ENCODE assay signal across 8 cellular contexts in the genomic region with DNA sequence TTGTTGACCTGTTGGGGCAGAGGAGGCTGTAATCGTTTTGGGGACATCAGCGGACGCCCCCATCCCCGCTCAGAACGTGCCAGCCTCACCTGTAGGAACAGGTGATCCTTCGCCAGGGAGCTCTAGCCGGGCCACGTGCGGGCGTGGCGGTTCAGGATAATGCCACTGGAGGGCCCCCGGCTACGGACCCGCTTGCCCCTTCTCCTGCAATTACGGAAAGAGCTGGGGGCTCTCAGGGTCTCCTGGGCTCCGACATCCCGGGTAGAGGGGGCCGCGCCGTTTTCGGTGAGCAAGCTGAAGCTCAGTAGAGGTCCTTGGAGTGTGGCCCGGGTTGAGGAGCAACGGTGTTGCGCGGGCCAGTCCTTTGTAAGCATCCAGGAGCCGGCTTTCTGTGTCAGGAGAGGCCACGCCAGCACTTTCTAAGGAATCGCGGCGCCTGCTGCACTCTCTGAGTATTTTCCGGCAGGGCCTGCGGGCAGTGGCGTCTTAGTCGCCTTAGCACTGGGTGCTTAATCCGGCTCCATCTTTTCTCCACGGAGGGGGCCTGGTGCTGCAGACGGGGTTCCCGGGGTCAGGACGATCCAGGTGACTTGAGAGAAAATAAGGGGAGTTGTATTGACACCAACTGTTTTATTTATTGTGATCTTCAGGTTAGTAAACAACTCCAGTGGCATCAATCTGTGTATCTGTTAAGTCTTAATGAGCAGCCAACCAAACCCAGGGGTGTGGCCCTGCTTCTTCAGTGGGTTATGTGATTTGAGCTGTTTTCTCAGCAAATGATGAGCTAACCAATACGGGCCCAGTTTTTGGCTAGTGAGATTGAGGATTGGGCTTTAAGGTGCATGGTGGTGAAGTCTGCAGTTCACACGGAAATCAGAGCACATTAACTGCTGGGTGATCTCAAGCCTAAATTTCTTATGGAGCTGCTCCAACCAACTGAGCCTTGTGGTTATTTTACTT. TPM values are rescaled to one million over a fixed set of nuclear protein-coding genes. Genes with fewer than 3 reads are reported as not detected.
DNase-seq lines count a peak whose midpoint lies in the region; ATAC-seq and TF ChIP-seq lines count a peak whose summit lies in the region.

No MANE protein-coding gene starts in this region.

- H3K9ac ChIP-seq in OCI-LY1 (ENCODE audit: low read length) (peak overlapping the region; percentile 62), smooth muscle cell (ENCODE audit: low read depth) (no peak overlapping the region)

- H3K27ac ChIP-seq in OCI-LY1 (ENCODE audit: low read depth, low read length, poor library complexity, severe bottlenecking): peak overlapping the region; percentile 73
- no peak overlapping the region for H3K27ac ChIP-seq in caudate nucleus (ENCODE audit: low read depth, low read length)
- no peak overlapping the region for H3K27ac ChIP-seq in smooth muscle cell (ENCODE audit: low read depth)

- peaks cover 27% of the 10 kb centered on the region for H3K79me2 ChIP-seq in OCI-LY1 (ENCODE audit: insufficient read depth, low read length)
- H3K79me2 ChIP-seq in smooth muscle cell (ENCODE audit: low read depth): peaks cover 21% of the 10 kb centered on the region

- H2AFZ ChIP-seq in OCI-LY1 (ENCODE audit: low read length) (no peak overlapping the region), smooth muscle cell (ENCODE audit: low read depth) (no peak overlapping the region)

- H3K27me3 ChIP-seq in OCI-LY1 (ENCODE audit: insufficient read depth, low read length) (0 out of 2 replicates have a peak, but pooled peaks cover 7% of the 10 kb centered on the region), smooth muscle cell (ENCODE audit: low read depth) (no peaks in the 10 kb centered on the region)

- peak; percentile 65 for DNase-seq in ACHN
- peak; percentile 31 for DNase-seq in GM13976 (ENCODE audit: low spot score)
- DNase-seq in caudate nucleus (lab: John Stamatoyannopoulos, UW): peak in 38 of 61 donors; percentile 7 to 77 (median 38)
- DNase-seq in islet precursor cell: peak; percentile 89
- peak; percentile 15 for DNase-seq in smooth muscle cell (lab: John Stamatoyannopoulos, UW; ENCODE audit: unreplicated experiment)
- no peak for DNase-seq in NOMO-1 treated with dmso at 0.1 percent for 144 hours (lab: John Stamatoyannopoulos, UW; ENCODE audit: unreplicated experiment)

- 5% methylated on average over 41 of the region's 41 CpGs for WGBS in smooth muscle cell (ENCODE audit: low lambda C conversion rate)

- H4K20me1 ChIP-seq in OCI-LY1 (ENCODE audit: insufficient read depth, low read length) (no peaks in the 10 kb centered on the region), smooth muscle cell (ENCODE audit: low read depth) (peaks cover 26% of the 10 kb centered on the region)

- H3K9me3 ChIP-seq in OCI-LY1 (ENCODE audit: low read length): no peaks in the 10 kb centered on the region
- no peaks in the 10 kb centered on the region for H3K9me3 ChIP-seq in smooth muscle cell (replicated peaks; ENCODE audit: low read depth)

- TF ChIP-seq CTCF in GM13976 (IDR thresholded peaks at IDR 0.05; ENCODE audit: borderline replicate concordance, control extremely low read depth, extremely low read depth, insufficient read depth, missing control alignments): no peak
- peak; percentile 67 for TF ChIP-seq CTCF in OCI-LY1 (IDR thresholded peaks at IDR 0.05; ENCODE audit: low read length)
- TF ChIP-seq CTCF in smooth muscle cell (IDR thresholded peaks at IDR 0.05; ENCODE audit: borderline replicate concordance, insufficient read depth, poor library complexity, severe bottlenecking): no peak

- H3F3A ChIP-seq in OCI-LY1 (ENCODE audit: insufficient read depth, low read length): no peaks in the 10 kb centered on the region
- no peaks in the 10 kb centered on the region for H3F3A ChIP-seq in smooth muscle cell (ENCODE audit: low read depth)

- H3K4me2 ChIP-seq in OCI-LY1 (ENCODE audit: low read length): peak overlapping the region; percentile 87
- H3K4me2 ChIP-seq in smooth muscle cell: peak overlapping the region; percentile 96

- ATAC-seq in GM19467 (IDR thresholded peaks at IDR 0.05; ENCODE audit: unreplicated experiment): no peak

- H3K36me3 ChIP-seq in OCI-LY1 (ENCODE audit: insufficient read depth, low read length) (0 out of 2 replicates have a peak, but pooled peaks cover under 1% of the 10 kb centered on the region), smooth muscle cell (ENCODE audit: low read depth) (no peaks in the 10 kb centered on the region)

- H3K4me1 ChIP-seq in OCI-LY1 (ENCODE audit: insufficient read depth, low read length, severe bottlenecking) (peaks cover 41% of the 10 kb centered on the region), smooth muscle cell (ENCODE audit: low read depth) (peaks cover 20% of the 10 kb centered on the region)

- H3K4me3 ChIP-seq in OCI-LY1 (ENCODE audit: low read depth, low read length, poor library complexity, severe bottlenecking): peak overlapping the region; percentile 69
- peak overlapping the region; percentile 68 for H3K4me3 ChIP-seq in smooth muscle cell

- H3K9me2 ChIP-seq in OCI-LY1 (ENCODE audit: low read depth, low read length): no peaks in the 10 kb centered on the region

- in situ Hi-C loops in ACHN (cut with HindIII; ENCODE audit: low pct_ligation_motif_present, low pct_unique_long_range_greater_than_20kb, low sequenced_read_pairs): no loop called here
- in situ Hi-C loops in GM13976 (cut with MboI; ENCODE audit: low sequenced_read_pairs, unreplicated experiment): no loop called here

RNA-seq across cellular contexts. Expression of a gene that starts 1.9 kb away (rescaled TPM):
- 15.2 and 15.3 TPM in 2 replicates for total RNA-seq in smooth muscle cell
- polyA plus RNA-seq in smooth muscle cell: 5.5 and 9.9 TPM in 2 replicates
